ENCODE assay signal across 9 cellular contexts in the genomic region with DNA sequence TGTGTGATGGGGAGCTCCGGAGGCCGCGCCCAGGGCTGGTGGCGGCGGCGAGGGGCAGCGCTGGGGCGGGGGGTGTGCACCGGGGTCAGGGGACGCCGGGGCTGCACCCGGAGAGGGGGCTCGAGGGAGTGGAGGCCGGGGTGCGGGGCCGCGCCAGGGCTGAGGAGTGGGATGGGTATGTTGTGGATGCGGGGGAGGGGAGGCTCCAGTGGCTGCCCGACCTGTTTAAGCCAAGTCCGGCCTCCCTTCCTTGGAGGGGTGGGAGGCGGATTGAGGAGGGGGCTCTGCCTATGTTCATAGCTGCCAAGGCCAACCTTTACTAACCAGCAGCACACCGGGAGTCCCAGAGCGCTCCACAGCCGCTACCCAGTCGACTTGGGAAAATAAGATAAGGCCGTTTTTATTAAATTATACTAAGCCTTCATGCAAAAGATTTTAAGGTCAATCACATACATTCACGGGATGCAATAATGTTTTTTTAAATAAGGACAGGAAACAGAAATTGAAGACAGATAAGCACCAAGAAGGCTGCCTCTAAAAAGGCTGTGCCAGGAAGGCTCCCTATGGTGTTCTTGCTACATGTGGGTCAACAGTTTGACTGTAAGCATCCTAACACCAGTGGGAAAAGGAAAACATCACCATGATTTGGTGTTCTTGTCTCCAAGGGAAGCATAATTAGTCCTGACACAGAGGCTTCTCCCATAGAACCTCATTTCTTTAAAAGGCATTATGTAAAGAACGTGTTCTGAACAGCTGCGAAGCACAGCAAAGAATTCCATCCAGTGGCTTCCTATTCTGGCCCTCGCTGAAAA. TPM values are rescaled to one million over a fixed set of nuclear protein-coding genes. Genes with fewer than 3 reads are reported as not detected.
DNase-seq lines count a peak whose midpoint lies in the region; ATAC-seq and TF ChIP-seq lines count a peak whose summit lies in the region.
"Had no signal": no experiment of that assay in that cellular context is flagged by ENCODE, and none has a peak within 500 bp of the region (broad histone marks: within the 10 kb centered on the region; RNA-seq: fewer than 3 reads in every experiment).

No MANE protein-coding gene starts in this region.

- H3K4me3 ChIP-seq in HUES64 (ENCODE audit: low read length) (peak overlapping the region; percentile 68), stomach smooth muscle (ENCODE audit: low read length in 2 of 2) (peak overlapping the region; percentile 49 to 68)

- POLR2A ChIA-PET in activated naive CD8-positive, alpha-beta T cell treated with anti-CD3 and anti-CD28 coated beads, Interleukin-2, amount 10 ng/mL, durations not matched to agents 7 days and 5 days (lab: Charles Lee): interaction anchor here (0.6 to 3.3 kb wide), 10 partner anchors 10 to 732 kb away, joined by 3 to 21 read pairs (median 4); no protein-coding TSS in a partner anchor

- H3K9me3 Mint-ChIP-seq in CD14-positive monocyte: peaks cover 0 to 10% (median 0%) of the 10 kb centered on the region in 7 donors
- no peaks in the 10 kb centered on the region for H3K9me3 Mint-ChIP-seq in activated naive CD8-positive, alpha-beta T cell treated with anti-CD3 and anti-CD28 coated beads, Interleukin-2, amount 10 ng/mL, durations not matched to agents 7 days and 5 days

- DNase-seq in CD14-positive monocyte (ENCODE audit: low spot score): no peak
- DNase-seq in activated naive CD8-positive, alpha-beta T cell treated with anti-CD3 and anti-CD28 coated beads, Interleukin-2, amount 10 ng/mL, durations not matched to agents 7 days and 5 days: no peak
- peak; percentile 44 for DNase-seq in inferior parietal cortex (ENCODE audit: extremely low spot score)
- DNase-seq in SHP77 treated with DMSO at 0.1 percent for 48 hours (lab: John Stamatoyannopoulos, UW): no peak
- DNase-seq in ureter (ENCODE audit: low spot score): no peak

- H3K27me3 Mint-ChIP-seq in CD14-positive monocyte (ENCODE audit: low read depth in 3 of 3): peaks cover 8 to 19% (median 15%) of the 10 kb centered on the region in 3 donors
- no peaks in the 10 kb centered on the region for H3K27me3 Mint-ChIP-seq in activated naive CD8-positive, alpha-beta T cell treated with anti-CD3 and anti-CD28 coated beads, Interleukin-2, amount 10 ng/mL, durations not matched to agents 7 days and 5 days

- H3K27ac ChIP-seq in HUES64 (ENCODE audit: low read depth, low read length) (peak overlapping the region; percentile 59; the same call in 1 of the 2 replicates), stomach smooth muscle (ENCODE audit: low read length) (peak overlapping the region; percentile 49)

- H3K27me3 ChIP-seq in HUES64 (ENCODE audit: insufficient read depth, low read length): no peaks in the 10 kb centered on the region
- no peaks in the 10 kb centered on the region for H3K27me3 ChIP-seq in stomach smooth muscle (ENCODE audit: control insufficient read depth in 1 of 2, insufficient read depth in 2 of 2, low read length in 2 of 2)

- intact Hi-C loops in CD14-positive monocyte (cut with micrococcal nuclease): no loop called here

- WGBS in HUES64: 16% methylated on average over 29 of the region's 30 CpGs

- TF ChIP-seq CTCF in CD14-positive monocyte (IDR thresholded peaks at IDR 0.05): no peak

- H3K4me1 Mint-ChIP-seq in CD14-positive monocyte: peaks cover 22% of the 10 kb centered on the region
- peaks cover 18% of the 10 kb centered on the region for H3K4me1 Mint-ChIP-seq in activated naive CD8-positive, alpha-beta T cell treated with anti-CD3 and anti-CD28 coated beads, Interleukin-2, amount 10 ng/mL, durations not matched to agents 7 days and 5 days

- H3K4me3 Mint-ChIP-seq in CD14-positive monocyte: peak overlapping the region; percentile 69 to 75
- H3K4me3 Mint-ChIP-seq in activated naive CD8-positive, alpha-beta T cell treated with anti-CD3 and anti-CD28 coated beads, Interleukin-2, amount 10 ng/mL, durations not matched to agents 7 days and 5 days: peak overlapping the region; percentile 76

- H3K4me1 ChIP-seq in HUES64 (ENCODE audit: insufficient read depth, low read length) (0 out of 2 replicates have a peak, but pooled peaks cover 6% of the 10 kb centered on the region), stomach smooth muscle (ENCODE audit: control insufficient read depth, insufficient read depth, low read length) (peaks cover 8% of the 10 kb centered on the region)

- peak; percentile 16 for ATAC-seq in GM19452 (IDR thresholded peaks at IDR 0.05; ENCODE audit: unreplicated experiment)
- ATAC-seq in activated naive CD8-positive, alpha-beta T cell treated with anti-CD3 and anti-CD28 coated beads, Interleukin-2, amount 10 ng/mL, durations not matched to agents 7 days and 5 days (ENCODE audit: low read depth): no peak

- no peaks in the 10 kb centered on the region for H3K36me3 ChIP-seq in HUES64 (ENCODE audit: insufficient read depth, low read length)
- H3K36me3 ChIP-seq in stomach smooth muscle (ENCODE audit: control insufficient read depth in 2 of 2, insufficient read depth in 2 of 2, low read length in 2 of 2): peaks cover 0 to 2% of the 10 kb centered on the region in 2 donors

- H3K27ac Mint-ChIP-seq in CD14-positive monocyte: peak overlapping the region in 1 of 7 donors; percentile 31
- peak overlapping the region; percentile 82 for H3K27ac Mint-ChIP-seq in activated naive CD8-positive, alpha-beta T cell treated with anti-CD3 and anti-CD28 coated beads, Interleukin-2, amount 10 ng/mL, durations not matched to agents 7 days and 5 days

- peak overlapping the region; percentile 55 for H3K9ac ChIP-seq in HUES64 (ENCODE audit: low read depth, low read length)
- H3K9ac ChIP-seq in stomach smooth muscle (ENCODE audit: low read length in 2 of 2): peak overlapping the region; percentile 57 to 68

- peaks cover 0 to 1% of the 10 kb centered on the region in 2 donors for H3K36me3 Mint-ChIP-seq in CD14-positive monocyte
- no peaks in the 10 kb centered on the region for H3K36me3 Mint-ChIP-seq in activated naive CD8-positive, alpha-beta T cell treated with anti-CD3 and anti-CD28 coated beads, Interleukin-2, amount 10 ng/mL, durations not matched to agents 7 days and 5 days

- H3K9me3 ChIP-seq in HUES64 (ENCODE audit: insufficient read depth, low read depth, low read length) (no peaks in the 10 kb centered on the region), stomach smooth muscle (ENCODE audit: control insufficient read depth in 2 of 2, low read length in 2 of 2) (no peaks in the 10 kb centered on the region)

RNA-seq across cellular contexts. Expression of gene HLCS, which starts 0.6 kb away (rescaled TPM):
- 1 to 10 TPM; 2.2 to 3.1 TPM for polyA plus RNA-seq in CD14-positive monocyte
- 9.8 TPM for polyA plus RNA-seq in HUES64 (2013, experiment 1 of 2)
- 9.5 TPM for polyA plus RNA-seq in HUES64 (2013, experiment 2 of 2)
- total RNA-seq in activated naive CD8-positive, alpha-beta T cell treated with anti-CD3 and anti-CD28 coated beads, Interleukin-2, amount 10 ng/mL, durations not matched to agents 7 days and 5 days: 10 to 100 TPM; 17.4 to 17.8 TPM
- total RNA-seq in ureter: 37.4 TPM

RNA-seq across cellular contexts. Expression of gene RIPPLY3, which starts 39.5 kb away (rescaled TPM):
- not detected for polyA plus RNA-seq in CD14-positive monocyte
- polyA plus RNA-seq in HUES64 (2013, experiment 1 of 2): 1.3 TPM
- polyA plus RNA-seq in HUES64 (2013, experiment 2 of 2): 2.3 TPM
- not detected for total RNA-seq in activated naive CD8-positive, alpha-beta T cell treated with anti-CD3 and anti-CD28 coated beads, Interleukin-2, amount 10 ng/mL, durations not matched to agents 7 days and 5 days
- 0.18 TPM for total RNA-seq in ureter
- total RNA-seq: T-helper 2 cell treated with Interferon-gamma antibody and Interleukin-4, amounts not matched to agents 100 ng/mL and 5 ng/mL, for 36 hours had no signal
